Comparison of ENCODE assay signal across 19 cellular contexts in genomic region chr4:112520598-112521122, GRCh38. TPM values are rescaled to one million over a fixed set of nuclear protein-coding genes. Genes with fewer than 3 reads are reported as not detected.
DNase-seq lines count a peak whose midpoint lies in the region; FAIRE-seq and TF ChIP-seq lines count a peak whose summit lies in the region.
"Had no signal": no experiment of that assay in that cellular context is flagged by ENCODE, and none has a peak within 500 bp of the region (broad histone marks: within the 10 kb centered on the region; RNA-seq: fewer than 3 reads in every experiment).

No MANE protein-coding gene starts in this region.

- intact Hi-C loops in CD14-positive monocyte (cut with micrococcal nuclease), result loop anchor here (5.0 kb wide), 1 partner anchor 193 kb away; no protein-coding TSS in a partner anchor

- no peak overlapping the region for H4K5ac ChIP-seq in H1 (ENCODE audit: insufficient read length, low read depth, low read length)

- H2BK120ac ChIP-seq in H1 (replicated peaks; ENCODE audit: low read depth, low read length), result no peak overlapping the region

- H3K4me3 ChIP-seq in Karpas-422 (ENCODE audit: low read length) (no peak overlapping the region), H1 (ENCODE audit: extremely low read depth in 1 of 4, insufficient read depth in 2 of 4, low read depth in 3 of 4, low read length in 4 of 4) (peak overlapping the region; percentile 35 to 58 (median 39); a peak in 7 of 8 replicates), neuron (ENCODE audit: low read length) (peak overlapping the region; percentile 39)
- H3K4me3 ChIP-seq: right lobe of liver, transverse colon had no signal

- H3K14ac ChIP-seq in H1 (ENCODE audit: insufficient read length), result no peak overlapping the region

- no peak overlapping the region for H3K27ac ChIP-seq in Karpas-422 (ENCODE audit: low read length)
- no peak overlapping the region for H3K27ac ChIP-seq in H1 (ENCODE audit: low read depth, low read length)
- H3K27ac ChIP-seq: KMS-11, right lobe of liver, transverse colon had no signal

- TF ChIP-seq CTCF in H1 (IDR thresholded peaks at IDR 0.05; ENCODE audit: control extremely low read depth in 1 of 3, insufficient read depth in 1 of 3, low read depth in 1 of 3, low read length in 3 of 3) (no peak), CD14-positive monocyte (IDR thresholded peaks at IDR 0.05) (no peak)

- H3K4me2 ChIP-seq in Karpas-422 (ENCODE audit: low read depth, low read length, poor library complexity, severe bottlenecking) (no peak overlapping the region), H1 (ENCODE audit: insufficient read depth in 1 of 2, low read depth in 2 of 2, low read length in 2 of 2) (peak overlapping the region; percentile 77 to 91)
- H3K4me2 ChIP-seq: KMS-11 had no signal

- DNase-seq in NCI-H748 (lab: John Stamatoyannopoulos, UW; ENCODE audit: unreplicated experiment) (peak; percentile 14), NCI-H748 treated with DMSO at 0.1 percent for 48 hours (lab: John Stamatoyannopoulos, UW) (no peak), Karpas-422 (peak; percentile 14), H1 (ENCODE audit: low read depth in 1 of 2, low spot score in 2 of 2) (no peak), AG08396 (ENCODE audit: low spot score) (no peak), CD14-positive monocyte (ENCODE audit: low spot score) (no peak)
- no peak for DNase-seq in stimulated activated CD4-positive, alpha-beta T cell treated with anti-CD3 and anti-CD28 coated beads, Interleukin-12 subunit alpha, Interleukin-12 subunit beta, amount 100 ng/mL, for 4 hours
- DNase-seq: 8988T, head of caudate nucleus, HFFc6, NCI-H2081, OCI-M1, right lobe of liver, transverse colon had no signal

- H2AK5ac ChIP-seq in H1 (ENCODE audit: low read depth, low read length), result no peak overlapping the region

- peak overlapping the region in 1 of 2 donors; percentile 99 for H3K4me3 Mint-ChIP-seq in CD14-positive monocyte
- H3K4me3 Mint-ChIP-seq: HFFc6 had no signal

- no peak overlapping the region for H3K4ac ChIP-seq in H1 (replicated peaks; ENCODE audit: insufficient read length, low read depth, low read length)

- H3K27ac Mint-ChIP-seq in CD14-positive monocyte, result peak overlapping the region in 2 of 7 donors; percentile 2 to 70
- H3K27ac Mint-ChIP-seq: HFFc6 had no signal

- H3K36me3 Mint-ChIP-seq in CD14-positive monocyte, result peaks cover 0 to 23% of the 10 kb centered on the region in 2 donors

- no peak overlapping the region for H3K56ac ChIP-seq in H1 (replicated peaks; ENCODE audit: insufficient read length, low read depth, low read length)

- H3K4me1 ChIP-seq in Karpas-422 (ENCODE audit: low read length) (peaks cover 58% of the 10 kb centered on the region), H1 (replicated peaks in 1 of 4; ENCODE audit: control insufficient read depth in 3 of 4, insufficient read depth in 4 of 4, low read length in 3 of 4) (peaks cover 9 to 26% (median 14%) of the 10 kb centered on the region in 4 experiments), neuron (ENCODE audit: insufficient read depth, low read length) (peaks cover 56% of the 10 kb centered on the region)

- no peak overlapping the region for H4K8ac ChIP-seq in H1 (ENCODE audit: extremely low read depth, insufficient read depth, low read length)

- peaks cover 0 to 44% (median 25%) of the 10 kb centered on the region in 7 donors for H3K9me3 Mint-ChIP-seq in CD14-positive monocyte

- H3K9me3 ChIP-seq in Karpas-422 (ENCODE audit: low read length) (no peaks in the 10 kb centered on the region), H1 (ENCODE audit: insufficient read depth in 2 of 2, low read depth in 1 of 2, low read length in 1 of 2) (no peaks in the 10 kb centered on the region), neuron (ENCODE audit: low read length) (no peaks in the 10 kb centered on the region)
- H3K9me3 ChIP-seq: right lobe of liver, transverse colon had no signal

- H3K36me3 ChIP-seq in Karpas-422 (ENCODE audit: insufficient read depth, low read length), result no peaks in the 10 kb centered on the region
- H3K36me3 ChIP-seq in H1 (ENCODE audit: control insufficient read depth in 2 of 4, insufficient read depth in 4 of 4, low read length in 3 of 4), result no peaks in the 10 kb centered on the region
- H3K36me3 ChIP-seq in neuron (ENCODE audit: insufficient read depth, low read length), result no peaks in the 10 kb centered on the region
- H3K36me3 ChIP-seq: right lobe of liver, transverse colon had no signal

- H2BK20ac ChIP-seq in H1 (ENCODE audit: low read length), result no peak overlapping the region

- H3K9ac ChIP-seq in Karpas-422 (ENCODE audit: low read length) (no peak overlapping the region), H1 (replicated peaks in 1 of 4; ENCODE audit: extremely low read depth in 1 of 4, low read depth in 3 of 4, low read length in 3 of 4) (no peak overlapping the region)
- H3K9ac ChIP-seq: KMS-11 had no signal

- TF ChIP-seq RAD21 in H1 (IDR thresholded peaks at IDR 0.05 in 1 of 2, conservative IDR thresholded peaks at IDR 0.05 in 1 of 2; ENCODE audit: low read depth in 2 of 2, low read length in 2 of 2), result no peak

- no peak for TF ChIP-seq EP300 in H1 (IDR thresholded peaks at IDR 0.05; ENCODE audit: borderline replicate concordance in 1 of 2, low read depth in 2 of 2, low read length in 2 of 2)

- H4K91ac ChIP-seq in H1 (replicated peaks; ENCODE audit: insufficient read length, low read length), result no peak overlapping the region

- H3K79me1 ChIP-seq in H1 (ENCODE audit: low read depth, low read length), result no peaks in the 10 kb centered on the region

- peaks cover 17% of the 10 kb centered on the region for H3K23me2 ChIP-seq in H1 (ENCODE audit: low read depth, low read length)

- no peak overlapping the region for H3K23ac ChIP-seq in H1 (ENCODE audit: insufficient read length)

- H4K20me1 ChIP-seq in Karpas-422 (ENCODE audit: insufficient read depth, low read depth, low read length), result no peaks in the 10 kb centered on the region; the same call in 1 of the 2 replicates
- peaks cover 0 to 14% of the 10 kb centered on the region in 2 experiments for H4K20me1 ChIP-seq in H1 (replicated peaks in 1 of 2; ENCODE audit: control insufficient read depth in 1 of 2, insufficient read depth in 2 of 2, low read length in 2 of 2)

- H3K18ac ChIP-seq in H1 (ENCODE audit: extremely low read depth, low read length), result no peak overlapping the region

- no peak for FAIRE-seq in H1 (lab: Jason Lieb, UNC)
- FAIRE-seq: bronchial epithelial cell, endometrium had no signal

- H3K79me2 ChIP-seq in Karpas-422 (ENCODE audit: low read length) (no peaks in the 10 kb centered on the region), H1 (ENCODE audit: control insufficient read depth in 1 of 2, insufficient read depth in 2 of 2, low read length in 2 of 2) (no peaks in the 10 kb centered on the region)

- H2BK15ac ChIP-seq in H1 (ENCODE audit: low read length), result no peak overlapping the region

- POLR2A ChIA-PET in H1 (lab: Charles Lee; ENCODE audit: partially characterized antibody), result interaction anchor here (0.6 to 2.0 kb wide), 3 partner anchors 10 to 378 kb away, joined by 3 to 9 read pairs (median 4); no protein-coding TSS in a partner anchor

- H2AFZ ChIP-seq in Karpas-422 (ENCODE audit: low read length), result no peak overlapping the region
- no peak overlapping the region for H2AFZ ChIP-seq in H1 (ENCODE audit: low read length)
- H2AFZ ChIP-seq in neuron (ENCODE audit: low read depth, low read length), result no peak overlapping the region

- H3K4me1 Mint-ChIP-seq in CD14-positive monocyte, result peaks cover 69% of the 10 kb centered on the region

- no peak overlapping the region for H2BK5ac ChIP-seq in H1 (ENCODE audit: low read depth, low read length)

- no peaks in the 10 kb centered on the region for H3K9me2 ChIP-seq in Karpas-422 (replicated peaks; ENCODE audit: insufficient read depth, low read length)

- CTCF ChIA-PET in H1 (lab: Charles Lee; ENCODE audit: partially characterized antibody), result interaction anchor here (0.6 to 7.8 kb wide), 18 partner anchors 11 to 196 kb away, joined by 3 to 133 read pairs (median 5); no protein-coding TSS in a partner anchor

- no peak overlapping the region for H2BK12ac ChIP-seq in H1 (ENCODE audit: low read depth, low read length)

- no peaks in the 10 kb centered on the region for H3K27me3 ChIP-seq in Karpas-422 (ENCODE audit: low read length)
- H3K27me3 ChIP-seq in H1 (replicated peaks in 1 of 4; ENCODE audit: control insufficient read depth in 3 of 4, extremely low read depth in 1 of 4, insufficient read depth in 3 of 4, low read length in 3 of 4), result peaks cover 65 to 93% (median 78%) of the 10 kb centered on the region in 4 experiments
- H3K27me3 ChIP-seq in neuron (ENCODE audit: insufficient read depth, low read length), result peaks cover 59% of the 10 kb centered on the region

- H3K27me3 Mint-ChIP-seq in CD14-positive monocyte (ENCODE audit: low read depth in 3 of 3), result peaks cover 97 to 100% (median 98%) of the 10 kb centered on the region in 3 donors

- TF ChIP-seq POLR2A in H1 (IDR thresholded peaks at IDR 0.05; ENCODE audit: control extremely low read depth in 1 of 2, low read depth in 2 of 2, low read length in 2 of 2), result no peak

- 1% methylated on average over 20 of the region's 25 CpGs; no CpG with 5 or more reads in 1 of the 2 experiments for WGBS in H1 (ENCODE audit: extremely low coverage in 1 of 2, insufficient coverage in 1 of 2, insufficient read length in 1 of 2, insufficient replicate concordance in 2 of 2, low coverage in 1 of 2, low lambda C conversion rate in 2 of 2, missing lambda C conversion rate in 1 of 2), 2 experiments

TF ChIP-seq in H1, 55 proteins besides CTCF, POLR2A, EP300 and RAD21 (continues in another document):
- TF ChIP-seq CBX5 (IDR thresholded peaks at IDR 0.05; ENCODE audit: low read depth, low read length) (no peak), SAP30 (IDR thresholded peaks at IDR 0.05; ENCODE audit: insufficient read depth, insufficient replicate concordance, low read length) (no peak), RBBP5 (IDR thresholded peaks at IDR 0.05; ENCODE audit: borderline replicate concordance, low read depth, low read length) (0 out of 2 replicates have a peak, but pooled peaks have one; percentile 28)

RNA-seq across cellular contexts. Expression of gene NEUROG2, which starts 4.7 kb away (rescaled TPM):
- total RNA-seq in Karpas-422 (2014; rRNA removed; shearing (Covaris generic); ENCODE audit: low replicate concordance), result 5.1 and 9.6 TPM in 2 replicates
- total RNA-seq in H1 (2021; fragmentation: NEBNext Ultra II Directional; extraction: Animal tissue kit (Norgen Biotek cat#: 25700)), result not detected in 2 replicates
- 0.03 TPM in 1 of 2 replicates, not detected in the other for polyA plus RNA-seq in H1 (2011; rRNA removed)
- polyA plus RNA-seq in H1 (2011; cell fraction: cytosol; rRNA removed), result 0.05 TPM
- polyA plus RNA-seq in H1 (2011; cell fraction: nucleus; rRNA removed), result not detected
- 0.09 TPM in 1 of 4 replicates, not detected in the others for polyA plus RNA-seq in H1 (2012, experiment 1 of 2)
- polyA plus RNA-seq in H1 (2012, experiment 2 of 2), result not detected
- polyA plus RNA-seq in H1 (2013, experiment 1 of 2), result 0.02 TPM
- polyA plus RNA-seq in H1 (2013, experiment 2 of 2), result 0.07 TPM
- not detected in 2 replicates for polyA minus RNA-seq in H1 (2011; rRNA and poly(A)+ RNA removed)
- not detected for polyA minus RNA-seq in H1 (2011; cell fraction: cytosol; rRNA and poly(A)+ RNA removed)
- not detected for polyA minus RNA-seq in H1 (2011; cell fraction: nucleus; rRNA and poly(A)+ RNA removed)
- polyA plus RNA-seq in CD14-positive monocyte, result not detected
- total RNA-seq: bronchial epithelial cell; HFFc6; right lobe of liver; T-helper 2 cell treated with Interferon-gamma antibody and Interleukin-4, amounts not matched to agents 100 ng/mL and 5 ng/mL, for 36 hours; transverse colon had no signal

Comparison
In these comparisons a context has a peak if more than half of its experiments do, and no peak if none do; other contexts are left out.
1. DNase-seq: peak in NCI-H748 (single experiment) and Karpas-422 (single experiment); none in NCI-H748 treated with DMSO at 0.1 percent for 48 hours (single experiment), H1 (0 of 2), AG08396 (single experiment), stimulated activated CD4-positive, alpha-beta T cell treated with anti-CD3 and anti-CD28 coated beads, Interleukin-12 subunit alpha, Interleukin-12 subunit beta, amount 100 ng/mL, for 4 hours (single experiment) and CD14-positive monocyte (single experiment).